ENCODE assay signal across 19 cellular contexts in genomic region chr4:71945791-71946190, GRCh38.
A peak's percentile ranks its signal among the peaks of the same experiment; 100 is the strongest.
DNase-seq lines count a peak whose midpoint lies in the region; ATAC-seq, FAIRE-seq and TF ChIP-seq lines count a peak whose summit lies in the region.
"Had no signal": no experiment of that assay in that cellular context is flagged by ENCODE, and none has a peak within 500 bp of the region (broad histone marks: within the 10 kb centered on the region; RNA-seq: fewer than 3 reads in every experiment).

No MANE protein-coding gene starts in this region.

- H3K4me3 ChIP-seq in astrocyte (ENCODE audit: insufficient read depth, low read depth, low read length): no peak overlapping the region
- H3K4me3 ChIP-seq: BLaER1, GM23248, HAP-1, K562 had no signal

- no peaks in the 10 kb centered on the region for H3K9me3 ChIP-seq in astrocyte (ENCODE audit: insufficient read depth, low read depth, low read length)
- H3K9me3 ChIP-seq: HAP-1 had no signal

- H3K79me2 ChIP-seq in astrocyte (ENCODE audit: insufficient read depth, low read length): no peaks in the 10 kb centered on the region

- no peak for FAIRE-seq in astrocyte (lab: Jason Lieb, UNC)
- FAIRE-seq: HTR-8/SVneo, K562 had no signal

- H3K9me3 Mint-ChIP-seq in astrocyte (ENCODE audit: unreplicated experiment): peaks cover 7% of the 10 kb centered on the region

- no peak overlapping the region for H3K27ac ChIP-seq in astrocyte (ENCODE audit: low read depth, low read length)
- H3K27ac ChIP-seq: BLaER1, GM23248 had no signal

- no peak overlapping the region for H3K27ac Mint-ChIP-seq in astrocyte (ENCODE audit: unreplicated experiment)
- H3K27ac Mint-ChIP-seq: CD14-positive monocyte had no signal

- no peak overlapping the region for H3K4me3 Mint-ChIP-seq in astrocyte (ENCODE audit: unreplicated experiment)
- H3K4me3 Mint-ChIP-seq: CD14-positive monocyte; CD4-positive, alpha-beta memory T cell had no signal

- no peaks in the 10 kb centered on the region for H3K4me1 Mint-ChIP-seq in astrocyte (ENCODE audit: low read depth, unreplicated experiment)
- H3K4me1 Mint-ChIP-seq: CD14-positive monocyte; CD4-positive, alpha-beta memory T cell had no signal

- no peak overlapping the region for H3K4me2 ChIP-seq in astrocyte (ENCODE audit: low read length)
- H3K4me2 ChIP-seq: BLaER1 had no signal

- H3K27me3 Mint-ChIP-seq in astrocyte (ENCODE audit: low read depth, unreplicated experiment): no peaks in the 10 kb centered on the region
- H3K27me3 Mint-ChIP-seq: CD4-positive, alpha-beta memory T cell had no signal

- no peak for TF ChIP-seq CTCF in astrocyte (IDR thresholded peaks at IDR 0.05; ENCODE audit: insufficient read depth, low read depth, low read length)

- H2AFZ ChIP-seq in astrocyte (ENCODE audit: low read depth, low read length): peak overlapping the region; percentile 18
- H2AFZ ChIP-seq: GM23248 had no signal

- ATAC-seq in GM18511 (IDR thresholded peaks at IDR 0.05; ENCODE audit: unreplicated experiment) (peak; percentile 77), GM19397 (IDR thresholded peaks at IDR 0.05; ENCODE audit: unreplicated experiment) (peak; percentile 63), HG03060 (IDR thresholded peaks at IDR 0.05; ENCODE audit: low read depth, unreplicated experiment) (peak; percentile 61), HG03565 (IDR thresholded peaks at IDR 0.05; ENCODE audit: unreplicated experiment) (no peak)
- ATAC-seq: K562 had no signal

- DNase-seq in astrocyte (ENCODE audit: low read depth): no peak
- no peak for DNase-seq in RKO (ENCODE audit: low spot score)
- no peak for DNase-seq in DMS153 (lab: John Stamatoyannopoulos, UW)
- DNase-seq in central memory CD4-positive, alpha-beta T cell: no peak
- DNase-seq: 8988T; CD4-positive, alpha-beta memory T cell; DMS79 treated with DMSO at 0.1 percent for 48 hours; GF-D8; GM23248; IMR-90 had no signal

- no peaks in the 10 kb centered on the region for H3K36me3 ChIP-seq in astrocyte (ENCODE audit: insufficient read depth, low read length)
- H3K36me3 ChIP-seq: BLaER1, HAP-1 had no signal

- no peaks in the 10 kb centered on the region for H3K27me3 ChIP-seq in astrocyte (ENCODE audit: insufficient read depth, low read length)
- H3K27me3 ChIP-seq: BLaER1 had no signal

- H3K4me1 ChIP-seq in astrocyte (ENCODE audit: insufficient read depth, low read length): no peaks in the 10 kb centered on the region
- H3K4me1 ChIP-seq: BLaER1, HAP-1 had no signal

- no peak overlapping the region for H3K9ac ChIP-seq in astrocyte (ENCODE audit: low read length)
- H3K9ac ChIP-seq: BLaER1, GM23248 had no signal

- H3K36me3 Mint-ChIP-seq in astrocyte (ENCODE audit: low read depth, unreplicated experiment): no peaks in the 10 kb centered on the region
- H3K36me3 Mint-ChIP-seq: CD14-positive monocyte; CD4-positive, alpha-beta memory T cell had no signal

- H4K20me1 ChIP-seq in astrocyte (ENCODE audit: insufficient read depth, low read length): no peaks in the 10 kb centered on the region
- H4K20me1 ChIP-seq: BLaER1 had no signal
